ENCODE assay signal across 8 cellular contexts in the genomic region with DNA sequence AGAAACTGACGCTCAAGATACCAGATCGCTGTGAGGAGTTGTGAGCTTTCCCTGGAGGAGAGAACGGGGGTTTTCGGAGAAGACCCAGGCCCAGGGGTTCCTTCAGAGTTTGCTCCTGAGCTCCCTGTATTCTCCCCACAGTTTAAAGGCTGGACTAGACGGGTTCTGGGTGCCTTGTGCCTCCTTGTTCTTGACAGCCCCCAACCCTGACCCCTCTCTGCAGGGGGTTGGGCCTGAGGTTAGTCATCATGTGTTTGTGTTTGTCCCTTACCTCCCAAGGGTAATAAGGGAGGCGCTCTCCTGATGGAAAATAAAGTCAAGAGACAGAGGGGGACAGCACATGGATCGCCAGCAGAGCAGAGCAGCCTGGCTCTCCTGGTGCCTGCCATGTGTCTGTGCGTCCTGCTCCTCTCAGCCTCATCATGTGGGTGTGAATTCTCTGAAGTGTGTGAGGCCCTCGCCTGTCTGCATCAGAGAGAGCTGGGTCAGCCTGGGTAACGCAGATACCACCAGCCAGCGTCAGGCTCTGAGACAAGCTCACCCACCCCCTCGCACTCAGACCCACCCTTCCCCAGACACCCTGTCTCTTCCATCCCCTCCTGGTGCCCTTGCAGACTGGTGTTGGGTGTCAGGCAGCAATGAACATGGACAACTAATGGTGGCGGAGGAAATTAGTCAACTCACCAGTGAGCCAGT. TPM values are rescaled to one million over a fixed set of nuclear protein-coding genes. Genes with fewer than 3 reads are reported as not detected.
A peak's percentile ranks its signal among the peaks of the same experiment; 100 is the strongest.
DNase-seq lines count a peak whose midpoint lies in the region; ATAC-seq and TF ChIP-seq lines count a peak whose summit lies in the region.

No MANE protein-coding gene starts in this region.

- H4K91ac ChIP-seq in trophoblast cell (ENCODE audit: low read depth, low read length), result peak overlapping the region; percentile 71

- H3K9me3 ChIP-seq in SJCRH30 (replicated peaks) (no peaks in the 10 kb centered on the region), trophoblast cell (ENCODE audit: insufficient read depth, low read depth, low read length) (no peaks in the 10 kb centered on the region)

- H2AK5ac ChIP-seq in trophoblast cell (ENCODE audit: low read length), result no peak overlapping the region

- no peak overlapping the region for H2AFZ ChIP-seq in trophoblast cell (ENCODE audit: insufficient read depth, low read length, poor library complexity)

- H3K18ac ChIP-seq in trophoblast cell (ENCODE audit: low read length), result no peak overlapping the region

- WGBS in trophoblast cell (ENCODE audit: extremely low coverage, insufficient coverage, insufficient read length), result no CpG with 5 or more reads among the region's 13 CpGs

- H3K79me1 ChIP-seq in trophoblast cell (ENCODE audit: low read length), result peaks cover 17% of the 10 kb centered on the region

- peaks cover 26% of the 10 kb centered on the region for H3K4me1 ChIP-seq in SJCRH30
- peaks cover 25% of the 10 kb centered on the region in 2 experiments for H3K4me1 ChIP-seq in trophoblast cell (ENCODE audit: control insufficient read depth in 1 of 2, insufficient read depth in 2 of 2, low read length in 2 of 2)

- DNase-seq in AG10803 (ENCODE audit: low read depth) (no peak), SJCRH30 (no peak), fibroblast of the aortic adventitia (ENCODE audit: low read depth) (no peak), trophoblast cell (no peak), ecto neural progenitor cell (ENCODE audit: low spot score) (no peak), left lobe of liver (ENCODE audit: low spot score) (no peak)

- H3K9ac ChIP-seq in trophoblast cell (ENCODE audit: low read length), result no peak overlapping the region

- H4K12ac ChIP-seq in trophoblast cell (ENCODE audit: low read depth, low read length), result peak overlapping the region; percentile 8

- no peak overlapping the region for H3K23ac ChIP-seq in trophoblast cell (ENCODE audit: low read length)

- no peaks in the 10 kb centered on the region for H3K36me3 ChIP-seq in SJCRH30
- no peaks in the 10 kb centered on the region for H3K36me3 ChIP-seq in trophoblast cell (ENCODE audit: control insufficient read depth in 1 of 2, insufficient read depth in 2 of 2, low read length in 2 of 2)

- H3K4ac ChIP-seq in trophoblast cell (ENCODE audit: low read depth, low read length), result no peak overlapping the region

- H3K4me2 ChIP-seq in trophoblast cell (ENCODE audit: low read length), result no peak overlapping the region

- TF ChIP-seq CTCF in AG10803 (conservative IDR thresholded peaks at IDR 0.05; ENCODE audit: low read length), result no peak
- TF ChIP-seq CTCF in fibroblast of the aortic adventitia (IDR thresholded peaks at IDR 0.05; ENCODE audit: insufficient read depth, low read length), result no peak

- no peak overlapping the region for H4K8ac ChIP-seq in trophoblast cell (ENCODE audit: low read depth, low read length)

- H2BK12ac ChIP-seq in trophoblast cell (ENCODE audit: low read length), result peak overlapping the region; percentile 33

- ATAC-seq in HG03280 (IDR thresholded peaks at IDR 0.05; ENCODE audit: unreplicated experiment), result no peak
- ATAC-seq in left lobe of liver, result no peak
- no peak for ATAC-seq in HG03469 (IDR thresholded peaks at IDR 0.05; ENCODE audit: unreplicated experiment)

- peak overlapping the region; percentile 67 for H2BK120ac ChIP-seq in trophoblast cell (ENCODE audit: insufficient read depth, low read length, poor library complexity)

- H3K27ac ChIP-seq in SJCRH30 (peak overlapping the region; percentile 91), trophoblast cell (ENCODE audit: low read depth, low read length) (no peak overlapping the region)

- H3K79me2 ChIP-seq in trophoblast cell (ENCODE audit: control insufficient read depth, insufficient read depth, low read length, poor library complexity), result no peaks in the 10 kb centered on the region

- no peak overlapping the region for H2BK5ac ChIP-seq in trophoblast cell (ENCODE audit: low read depth, low read length, poor library complexity)

- H3K4me3 ChIP-seq in AG10803 (ENCODE audit: low read length) (peak overlapping the region; percentile 65), SJCRH30 (peak overlapping the region; percentile 52; the same call in 1 of the 2 replicates), fibroblast of the aortic adventitia (ENCODE audit: low read depth, low read length) (peak overlapping the region; percentile 5), trophoblast cell (ENCODE audit: low read depth, low read length) (no peak overlapping the region)

- H3K27me3 ChIP-seq in SJCRH30 (no peaks in the 10 kb centered on the region), trophoblast cell (ENCODE audit: insufficient read depth, low read length) (no peaks in the 10 kb centered on the region)

- H3K14ac ChIP-seq in trophoblast cell (ENCODE audit: low read length), result peak overlapping the region; percentile 4

RNA-seq across cellular contexts. Expression of gene HEXIM2, which starts 8.8 kb away (rescaled TPM):
- total RNA-seq in SJCRH30 (2014; rRNA removed; shearing (Covaris generic)), result 6.2 and 6.3 TPM in 2 replicates
- total RNA-seq in fibroblast of the aortic adventitia (ENCODE audit: low replicate concordance) (6.1 and 37.7 TPM in 2 replicates), left lobe of liver (14.2 TPM)
- 4.2 and 4.3 TPM in 2 replicates for polyA plus RNA-seq in trophoblast cell (2013)

RNA-seq across cellular contexts. Expression of gene HEXIM1, which starts 22.2 kb away (rescaled TPM):
- total RNA-seq in SJCRH30 (2014; rRNA removed; shearing (Covaris generic)), result 9.7 and 10.5 TPM in 2 replicates
- total RNA-seq in fibroblast of the aortic adventitia (ENCODE audit: low replicate concordance) (9.2 and 10.0 TPM in 2 replicates), left lobe of liver (29.3 TPM)
- 108 and 114 TPM in 2 replicates for polyA plus RNA-seq in trophoblast cell (2013)

RNA-seq across cellular contexts. Expression of gene ACBD4, which starts 34.9 kb away (rescaled TPM):
- total RNA-seq in SJCRH30 (2014; rRNA removed; shearing (Covaris generic)), result 0.33 and 0.61 TPM in 2 replicates
- 5.9 and 7.4 TPM in 2 replicates for total RNA-seq in fibroblast of the aortic adventitia (ENCODE audit: low replicate concordance)
- 3.8 TPM in 2 replicates for polyA plus RNA-seq in trophoblast cell (2013)
- 90.3 TPM for total RNA-seq in left lobe of liver

RNA-seq across cellular contexts. Expression of gene PLCD3, which starts 38.1 kb away (rescaled TPM):
- 5.8 and 8.2 TPM in 2 replicates for total RNA-seq in SJCRH30 (2014; rRNA removed; shearing (Covaris generic))
- total RNA-seq in fibroblast of the aortic adventitia (ENCODE audit: low replicate concordance) (56.0 and 86.3 TPM in 2 replicates), left lobe of liver (3.4 TPM)
- polyA plus RNA-seq in trophoblast cell (2013), result 53.9 and 61.0 TPM in 2 replicates

RNA-seq across cellular contexts. Expression of gene FMNL1, which starts 51.3 kb away (rescaled TPM):
- 0.91 and 1.1 TPM in 2 replicates for total RNA-seq in SJCRH30 (2014; rRNA removed; shearing (Covaris generic))
- total RNA-seq in fibroblast of the aortic adventitia (ENCODE audit: low replicate concordance) (0.81 and 0.90 TPM in 2 replicates), left lobe of liver (3.4 TPM)
- polyA plus RNA-seq in trophoblast cell (2013), result 2.4 and 2.8 TPM in 2 replicates

Comparison
In these comparisons a context has a peak if more than half of its experiments do, and no peak if none do; other contexts are left out.
1. RNA of gene ACBD4, which starts 34.9 kb away (total RNA-seq): 90.3 TPM in left lobe of liver (single experiment); 5.9 to 7.4 TPM in fibroblast of the aortic adventitia and 0.33 to 0.61 TPM in SJCRH30; every median in the first group is over 10 times any median in the second.